Comparison of ENCODE assay signal across 24 cellular contexts in the genomic region with DNA sequence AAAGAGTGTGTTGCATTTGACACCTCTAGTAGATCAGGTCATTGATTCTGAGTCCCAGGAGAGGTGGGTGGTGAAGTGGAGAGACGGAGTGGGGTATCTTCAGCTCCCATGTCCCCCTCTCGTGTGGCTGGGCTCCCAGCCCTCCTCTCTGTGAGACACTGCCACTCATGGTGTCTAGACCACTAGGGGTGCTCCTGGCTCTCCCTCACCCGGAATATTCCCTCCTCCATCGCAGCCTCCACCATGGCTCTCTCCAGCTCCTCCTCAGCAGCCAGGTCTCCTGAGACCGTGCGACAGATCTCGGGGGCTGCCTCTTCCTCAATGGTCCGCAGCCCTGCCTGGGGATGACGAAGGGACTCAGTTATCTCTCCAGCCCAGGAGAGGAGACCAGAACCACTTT.
"Had no signal": no experiment of that assay in that cellular context is flagged by ENCODE, and none has a peak within 500 bp of the region (broad histone marks: within the 10 kb centered on the region; RNA-seq: fewer than 3 reads in every experiment).

No MANE protein-coding gene starts in this region.

- DNase-seq: Karpas-422, KG1, MG63, NCI-H1092, NCI-H1105 treated with DMSO at 0.1 percent for 48 hours, NCI-H1417 treated with DMSO at 0.1 percent for 48 hours, NCI-H146, NCI-H1694 treated with DMSO at 0.1 percent for 48 hours, NCI-H2029, NCI-H2081 treated with DMSO at 0.1 percent for 48 hours, NCI-H2171, NCI-H226, NCI-H446, NCI-H510A, NCI-H524 treated with DMSO at 0.1 percent for 48 hours, NCI-H69, NCI-H774, RPMI8226, SHP77 treated with DMSO at 0.1 percent for 48 hours, SJCRH30 had no signal

- H3K9me3 ChIP-seq: MG63, SJCRH30 had no signal

- H3K27ac ChIP-seq: HL-60, SJCRH30 had no signal

- H3K4me3 ChIP-seq: MG63, SJCRH30 had no signal

- ATAC-seq: SK-N-SH treated with all-trans-retinoic acid at 6 μM for 48 hours had no signal

- H3K27me3 ChIP-seq: SJCRH30 had no signal

- H3K36me3 ChIP-seq: MG63, SJCRH30 had no signal

- H3K4me1 ChIP-seq: SJCRH30 had no signal

- FAIRE-seq: HTR-8/SVneo, RCC 7860 had no signal
